3 cellular contexts compared by ENCODE assay signal in the genomic region with DNA sequence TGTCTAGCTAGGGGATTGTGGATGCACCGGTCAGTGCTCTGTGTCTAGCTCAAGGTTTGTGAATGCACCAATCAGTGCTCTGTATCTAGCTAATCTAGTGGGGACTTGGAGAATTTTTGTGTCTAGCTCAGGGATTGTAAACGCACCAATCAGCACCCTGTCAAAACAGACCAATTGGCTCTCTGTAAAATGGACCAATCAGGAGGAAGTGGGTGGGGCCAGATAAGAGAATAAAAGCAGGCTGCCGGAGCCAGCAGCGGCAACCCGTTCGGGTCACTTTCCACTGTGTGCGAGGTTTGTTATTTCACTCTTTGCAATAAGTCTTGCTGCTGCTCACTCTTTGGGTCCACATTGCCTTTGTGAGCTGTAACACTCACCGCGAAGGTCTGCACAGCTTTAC.
TF ChIP-seq lines count a peak whose summit lies in the region.

No MANE protein-coding gene starts in this region.

TF ChIP-seq in WTC11, 78 proteins besides CTCF, POLR2A, EP300 and RAD21:
- peak; percentile 63 for TF ChIP-seq NFYB (CRISPR knock-in tag; conservative IDR thresholded peaks at IDR 0.05; ENCODE audit: low read depth)

TF ChIP-seq in K562, 482 proteins besides CTCF, POLR2A, EP300 and RAD21:
- TF ChIP-seq NFYB (IDR thresholded peaks at IDR 0.05; ENCODE audit: extremely low read depth, insufficient read length) = peak; percentile 85
- TF ChIP-seq MTA3 (IDR thresholded peaks at IDR 0.05; ENCODE audit: borderline replicate concordance) = 0 out of 2 replicates have a peak, but pooled peaks have one; percentile 29
- TF ChIP-seq RBM25 (IDR thresholded peaks at IDR 0.05; ENCODE audit: low read depth, low read length, severe bottlenecking) = peak; percentile 34
- peak; percentile 9 for TF ChIP-seq FOS (IDR thresholded peaks at IDR 0.05; ENCODE audit: extremely low read depth, insufficient read length)

TF ChIP-seq in HepG2, 621 proteins besides CTCF, POLR2A, EP300 and RAD21:
- TF ChIP-seq NFYB (CRISPR knock-in tag; IDR thresholded peaks at IDR 0.05) = peak; percentile 60
